ENCODE assay signal across 8 cellular contexts in genomic region chr1:206560021-206560716, GRCh38. TPM values are rescaled to one million over a fixed set of nuclear protein-coding genes. Genes with fewer than 3 reads are reported as not detected.
A peak's percentile ranks its signal among the peaks of the same experiment; 100 is the strongest.
DNase-seq lines count a peak whose midpoint lies in the region; ATAC-seq and TF ChIP-seq lines count a peak whose summit lies in the region.

No MANE protein-coding gene starts in this region.

- H3K4me3 ChIP-seq in GM12864 (ENCODE audit: low read depth, low read length) = peak overlapping the region; percentile 81
- H3K4me3 ChIP-seq in NT2/D1 (ENCODE audit: insufficient read length, low read depth) = no peak overlapping the region
- peak overlapping the region; percentile 74 for H3K4me3 ChIP-seq in endocrine pancreas (ENCODE audit: control insufficient read depth, insufficient read depth, low read length)
- peak overlapping the region; percentile 22 for H3K4me3 ChIP-seq in rectal smooth muscle tissue (ENCODE audit: low read length)
- no peak overlapping the region for H3K4me3 ChIP-seq in BE2C (ENCODE audit: low read depth, low read length)

- H3K9ac ChIP-seq in NT2/D1 (ENCODE audit: insufficient read length, low read depth) (no peak overlapping the region), endocrine pancreas (ENCODE audit: control insufficient read depth, insufficient read depth, low read length) (peak overlapping the region; percentile 54), rectal smooth muscle tissue (ENCODE audit: low read length) (peak overlapping the region; percentile 7)

- H3K4me1 ChIP-seq in NT2/D1 (ENCODE audit: insufficient read depth, insufficient read length) = peaks cover 7% of the 10 kb centered on the region
- peaks cover 13% of the 10 kb centered on the region for H3K4me1 ChIP-seq in endocrine pancreas (ENCODE audit: control insufficient read depth, insufficient read depth, low read length)
- H3K4me1 ChIP-seq in rectal smooth muscle tissue (ENCODE audit: control insufficient read depth, insufficient read depth, low read length) = no peaks in the 10 kb centered on the region
- no peaks in the 10 kb centered on the region for H3K4me1 ChIP-seq in BE2C

- ATAC-seq in HG03045 (IDR thresholded peaks at IDR 0.05; ENCODE audit: unreplicated experiment) = no peak

- H3K9me3 ChIP-seq in NT2/D1 (ENCODE audit: insufficient read depth, low read length) = no peaks in the 10 kb centered on the region
- H3K9me3 ChIP-seq in endocrine pancreas (ENCODE audit: control insufficient read depth, low read length) = no peaks in the 10 kb centered on the region
- H3K9me3 ChIP-seq in BE2C = no peaks in the 10 kb centered on the region

- no peak overlapping the region for H3K27ac ChIP-seq in rectal smooth muscle tissue (ENCODE audit: low read depth, low read length)

- TF ChIP-seq CTCF in GM12864 (IDR thresholded peaks at IDR 0.05; ENCODE audit: low read depth, low read length, missing control alignments) = no peak
- TF ChIP-seq CTCF in BE2C (IDR thresholded peaks at IDR 0.05; ENCODE audit: low read depth, low read length) = no peak

- H3K27me3 ChIP-seq in NT2/D1 (ENCODE audit: insufficient read depth, insufficient read length) = peaks cover 24% of the 10 kb centered on the region
- no peaks in the 10 kb centered on the region for H3K27me3 ChIP-seq in endocrine pancreas (ENCODE audit: control insufficient read depth, insufficient read depth, low read length)
- no peaks in the 10 kb centered on the region for H3K27me3 ChIP-seq in rectal smooth muscle tissue (ENCODE audit: control insufficient read depth, insufficient read depth, low read length)
- peaks cover 6% of the 10 kb centered on the region for H3K27me3 ChIP-seq in BE2C

- no peaks in the 10 kb centered on the region for H3K36me3 ChIP-seq in NT2/D1 (ENCODE audit: insufficient read depth, insufficient read length, low read length)
- no peaks in the 10 kb centered on the region for H3K36me3 ChIP-seq in endocrine pancreas (ENCODE audit: control insufficient read depth, insufficient read depth, low read length)
- H3K36me3 ChIP-seq in rectal smooth muscle tissue (ENCODE audit: control insufficient read depth, insufficient read depth, low read length) = no peaks in the 10 kb centered on the region
- H3K36me3 ChIP-seq in BE2C = no peaks in the 10 kb centered on the region

- DNase-seq in GM12864 (ENCODE audit: low read depth) (no peak), NT2/D1 (ENCODE audit: low read depth, low spot score) (peak; percentile 33), SIG-M5 treated with dmso at 0.1 percent for 504 hours (lab: John Stamatoyannopoulos, UW; ENCODE audit: unreplicated experiment) (no peak), germinal center (ENCODE audit: low spot score) (no peak), BE2C (no peak)

RNA-seq across cellular contexts. Expression of gene EIF2D, which starts 52.1 kb away (rescaled TPM):
- polyA plus RNA-seq in BE2C (2012; ENCODE audit: insufficient read depth, insufficient read length, low read depth) = 24.4 TPM

RNA-seq across cellular contexts. Expression of gene RASSF5, which starts 52.8 kb away (rescaled TPM):
- polyA plus RNA-seq in BE2C (2012; ENCODE audit: insufficient read depth, insufficient read length, low read depth) = 1.3 TPM

Comparison
In these comparisons a context has a peak if more than half of its experiments do, and no peak if none do; other contexts are left out.
1. H3K4me3 ChIP-seq: peak in GM12864 (single experiment), endocrine pancreas (single experiment) and rectal smooth muscle tissue (single experiment); none in NT2/D1 (single experiment) and BE2C (single experiment).